ENCODE assay signal across 9 cellular contexts in the genomic region with DNA sequence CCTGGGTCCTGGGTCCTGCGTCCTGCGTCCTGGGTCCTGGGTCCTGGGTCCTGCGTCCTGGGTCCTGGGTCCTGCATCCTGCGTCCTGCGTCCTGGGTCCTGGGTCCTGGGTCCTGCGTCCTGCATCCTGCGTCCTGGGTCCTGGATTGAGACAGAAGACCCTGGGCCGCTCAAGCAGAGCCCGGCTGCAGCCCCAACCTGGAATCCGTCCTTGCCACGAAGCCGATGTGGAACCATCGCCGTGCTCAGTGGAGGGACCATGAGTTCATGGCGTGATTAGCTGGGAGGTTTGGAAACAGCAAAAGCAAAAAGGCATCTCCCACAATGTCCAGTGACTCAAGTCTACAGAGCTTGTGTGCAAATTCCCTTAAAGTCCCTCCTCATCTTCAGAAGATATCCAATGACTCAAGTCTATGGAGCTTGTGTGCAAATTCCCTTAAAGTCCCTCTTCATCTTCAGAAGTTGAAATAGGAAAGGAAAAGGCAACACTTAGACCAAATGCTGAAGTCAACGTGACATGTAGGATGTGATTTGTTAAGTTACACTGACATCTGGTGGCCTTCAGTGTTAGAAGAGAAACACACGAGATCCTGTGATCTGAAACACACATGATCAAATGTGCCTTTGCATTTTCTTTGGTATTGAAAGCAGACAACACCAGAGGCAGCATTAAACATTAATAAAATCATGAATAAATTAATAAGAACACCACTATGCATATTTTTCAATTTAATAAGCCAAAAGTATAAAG.
DNase-seq lines count a peak whose midpoint lies in the region; FAIRE-seq lines count a peak whose summit lies in the region.
"Had no signal": no experiment of that assay in that cellular context is flagged by ENCODE, and none has a peak within 500 bp of the region (broad histone marks: within the 10 kb centered on the region; RNA-seq: fewer than 3 reads in every experiment).

No MANE protein-coding gene starts in this region.

- H3K36me3 ChIP-seq in CD8-positive, alpha-beta memory T cell (ENCODE audit: insufficient read depth, low read length), result no peaks in the 10 kb centered on the region

- CTCF ChIA-PET in activated CD4-positive, alpha-beta T cell treated with anti-CD3 and anti-CD28 coated beads, Interleukin-2, amount 10 ng/mL, durations not matched to agents 7 days and 5 days (lab: Charles Lee), result no interaction called here
- CTCF ChIA-PET in CD8-positive, alpha-beta memory T cell (lab: Charles Lee), result no interaction called here

- peak; percentile 62 for FAIRE-seq in endometrium (lab: Jason Lieb, UNC)

- no peak overlapping the region for H3K27ac ChIP-seq in CD8-positive, alpha-beta memory T cell (ENCODE audit: low read depth, low read length)

- peak; percentile 15 for DNase-seq in activated CD4-positive, alpha-beta T cell treated with anti-CD3 and anti-CD28 coated beads, Interleukin-2, amount 10 ng/mL, durations not matched to agents 7 days and 5 days
- DNase-seq in activated CD4-positive, alpha-beta T cell treated with anti-CD3 and anti-CD28 coated beads, Interleukin-2, amount 10 ng/mL, durations not matched to agents 24 days and 14 days, result no peak
- DNase-seq in NCI-H510A (lab: John Stamatoyannopoulos, UW), result peak; percentile 20
- peak; percentile 8 for DNase-seq in renal cortical epithelial cell (ENCODE audit: low read depth)
- no peak for DNase-seq in AG08396 (ENCODE audit: low spot score)
- no peak for DNase-seq in CD8-positive, alpha-beta memory T cell
- DNase-seq in effector CD4-positive, alpha-beta T cell, result no peak

- no peaks in the 10 kb centered on the region for H3K9me3 ChIP-seq in CD8-positive, alpha-beta memory T cell (ENCODE audit: low read length)

- no peaks in the 10 kb centered on the region for H3K27me3 ChIP-seq in CD8-positive, alpha-beta memory T cell (ENCODE audit: insufficient read depth, low read length, poor library complexity, severe bottlenecking)

- intact Hi-C loops in activated CD4-positive, alpha-beta T cell treated with anti-CD3 and anti-CD28 coated beads, Interleukin-2, amount 10 ng/mL, durations not matched to agents 24 days and 14 days (cut with micrococcal nuclease), result no loop called here

- no peak overlapping the region for H3K4me3 ChIP-seq in CD8-positive, alpha-beta memory T cell (ENCODE audit: low read length)

- POLR2A ChIA-PET in activated CD4-positive, alpha-beta T cell treated with anti-CD3 and anti-CD28 coated beads, Interleukin-2, amount 10 ng/mL, durations not matched to agents 7 days and 5 days (lab: Charles Lee), result no interaction called here
- POLR2A ChIA-PET in CD8-positive, alpha-beta memory T cell (lab: Charles Lee), result no interaction called here

- no peak overlapping the region for H3K4me3 Mint-ChIP-seq in activated CD4-positive, alpha-beta T cell treated with anti-CD3 and anti-CD28 coated beads, Interleukin-2, amount 10 ng/mL, durations not matched to agents 7 days and 5 days
- H3K4me3 Mint-ChIP-seq in activated CD4-positive, alpha-beta T cell treated with anti-CD3 and anti-CD28 coated beads, Interleukin-2, amount 10 ng/mL, durations not matched to agents 24 days and 14 days, result no peak overlapping the region
- H3K4me3 Mint-ChIP-seq in CD8-positive, alpha-beta memory T cell, result no peak overlapping the region
- H3K4me3 Mint-ChIP-seq: naive thymus-derived CD8-positive, alpha-beta T cell had no signal

- H3K4me1 Mint-ChIP-seq in activated CD4-positive, alpha-beta T cell treated with anti-CD3 and anti-CD28 coated beads, Interleukin-2, amount 10 ng/mL, durations not matched to agents 7 days and 5 days, result no peaks in the 10 kb centered on the region
- no peaks in the 10 kb centered on the region for H3K4me1 Mint-ChIP-seq in activated CD4-positive, alpha-beta T cell treated with anti-CD3 and anti-CD28 coated beads, Interleukin-2, amount 10 ng/mL, durations not matched to agents 24 days and 14 days
- H3K4me1 Mint-ChIP-seq in CD8-positive, alpha-beta memory T cell, result no peaks in the 10 kb centered on the region
- H3K4me1 Mint-ChIP-seq: naive thymus-derived CD8-positive, alpha-beta T cell had no signal

- no peaks in the 10 kb centered on the region for H3K9me3 Mint-ChIP-seq in activated CD4-positive, alpha-beta T cell treated with anti-CD3 and anti-CD28 coated beads, Interleukin-2, amount 10 ng/mL, durations not matched to agents 7 days and 5 days
- H3K9me3 Mint-ChIP-seq in activated CD4-positive, alpha-beta T cell treated with anti-CD3 and anti-CD28 coated beads, Interleukin-2, amount 10 ng/mL, durations not matched to agents 24 days and 14 days, result no peaks in the 10 kb centered on the region
- H3K9me3 Mint-ChIP-seq in CD8-positive, alpha-beta memory T cell, result no peaks in the 10 kb centered on the region
- H3K9me3 Mint-ChIP-seq: naive thymus-derived CD8-positive, alpha-beta T cell had no signal

- no peaks in the 10 kb centered on the region for H3K4me1 ChIP-seq in CD8-positive, alpha-beta memory T cell (ENCODE audit: insufficient read depth, low read length)

- no peak overlapping the region for H3K27ac Mint-ChIP-seq in activated CD4-positive, alpha-beta T cell treated with anti-CD3 and anti-CD28 coated beads, Interleukin-2, amount 10 ng/mL, durations not matched to agents 7 days and 5 days
- H3K27ac Mint-ChIP-seq in activated CD4-positive, alpha-beta T cell treated with anti-CD3 and anti-CD28 coated beads, Interleukin-2, amount 10 ng/mL, durations not matched to agents 24 days and 14 days, result no peak overlapping the region
- no peak overlapping the region for H3K27ac Mint-ChIP-seq in CD8-positive, alpha-beta memory T cell

- no peaks in the 10 kb centered on the region for H3K36me3 Mint-ChIP-seq in activated CD4-positive, alpha-beta T cell treated with anti-CD3 and anti-CD28 coated beads, Interleukin-2, amount 10 ng/mL, durations not matched to agents 7 days and 5 days (ENCODE audit: low read depth)
- no peaks in the 10 kb centered on the region for H3K36me3 Mint-ChIP-seq in activated CD4-positive, alpha-beta T cell treated with anti-CD3 and anti-CD28 coated beads, Interleukin-2, amount 10 ng/mL, durations not matched to agents 24 days and 14 days (ENCODE audit: low read depth)
- no peaks in the 10 kb centered on the region for H3K36me3 Mint-ChIP-seq in CD8-positive, alpha-beta memory T cell
- H3K36me3 Mint-ChIP-seq: naive thymus-derived CD8-positive, alpha-beta T cell had no signal

- no peaks in the 10 kb centered on the region for H3K27me3 Mint-ChIP-seq in activated CD4-positive, alpha-beta T cell treated with anti-CD3 and anti-CD28 coated beads, Interleukin-2, amount 10 ng/mL, durations not matched to agents 7 days and 5 days
- H3K27me3 Mint-ChIP-seq in activated CD4-positive, alpha-beta T cell treated with anti-CD3 and anti-CD28 coated beads, Interleukin-2, amount 10 ng/mL, durations not matched to agents 24 days and 14 days, result no peaks in the 10 kb centered on the region
- H3K27me3 Mint-ChIP-seq in CD8-positive, alpha-beta memory T cell, result peaks cover 5% of the 10 kb centered on the region in 2 donors

Comparison
In these comparisons a context has a peak if more than half of its experiments do, and no peak if none do; other contexts are left out.
1. DNase-seq: peak in activated CD4-positive, alpha-beta T cell treated with anti-CD3 and anti-CD28 coated beads, Interleukin-2, amount 10 ng/mL, durations not matched to agents 7 days and 5 days (single experiment), NCI-H510A (single experiment) and renal cortical epithelial cell (single experiment); none in activated CD4-positive, alpha-beta T cell treated with anti-CD3 and anti-CD28 coated beads, Interleukin-2, amount 10 ng/mL, durations not matched to agents 24 days and 14 days (single experiment), AG08396 (single experiment), CD8-positive, alpha-beta memory T cell (0 of 5) and effector CD4-positive, alpha-beta T cell (single experiment).